ENCODE assay signal across 15 cellular contexts in the genomic region with DNA sequence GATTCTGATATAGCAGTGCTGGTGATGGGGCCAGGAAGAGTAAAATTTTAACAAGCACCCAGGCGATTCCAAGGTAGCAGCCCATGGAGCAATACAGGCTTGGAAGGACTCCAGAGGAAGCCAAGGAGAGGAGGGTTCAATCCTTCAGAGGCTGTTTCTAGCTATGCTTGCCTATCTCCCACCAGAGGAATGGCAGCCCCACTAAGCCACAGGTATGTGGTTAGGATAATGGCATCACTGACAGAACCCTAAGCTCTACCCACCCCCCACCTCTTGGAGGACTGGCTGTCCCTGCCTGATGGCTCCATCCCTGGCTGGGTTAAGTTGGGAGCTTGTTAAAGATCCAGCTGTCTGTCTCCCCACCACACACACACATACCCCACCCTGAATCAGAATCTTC. TPM values are rescaled to one million over a fixed set of nuclear protein-coding genes. Genes with fewer than 3 reads are reported as not detected.
DNase-seq lines count a peak whose midpoint lies in the region; ATAC-seq and TF ChIP-seq lines count a peak whose summit lies in the region.
"Had no signal": no experiment of that assay in that cellular context is flagged by ENCODE, and none has a peak within 500 bp of the region (broad histone marks: within the 10 kb centered on the region; RNA-seq: fewer than 3 reads in every experiment).

No MANE protein-coding gene starts in this region.

- H3K9me3 Mint-ChIP-seq in GM23338 = no peaks in the 10 kb centered on the region
- no peaks in the 10 kb centered on the region for H3K9me3 Mint-ChIP-seq in endodermal cell

- H3K27me3 Mint-ChIP-seq in GM23338 (ENCODE audit: insufficient read depth, low read depth, poor library complexity) = peaks cover 14% of the 10 kb centered on the region
- no peaks in the 10 kb centered on the region for H3K27me3 Mint-ChIP-seq in endodermal cell (ENCODE audit: insufficient read depth)
- H3K27me3 Mint-ChIP-seq: B cell had no signal

- H3K23ac ChIP-seq in neuronal stem cell (ENCODE audit: low read depth, low read length, poor library complexity) = no peak overlapping the region

- intact Hi-C loops in thyroid gland (cut with DNase I) = no loop called here

- H3K9me3 ChIP-seq in endodermal cell (ENCODE audit: control insufficient read depth, low read length) (no peaks in the 10 kb centered on the region), neuronal stem cell (replicated peaks in 1 of 2; ENCODE audit: control insufficient read depth in 2 of 2, insufficient read depth in 1 of 2, low read depth in 1 of 2, low read length in 2 of 2) (no peaks in the 10 kb centered on the region), thyroid gland (no peaks in the 10 kb centered on the region)
- H3K9me3 ChIP-seq: SK-N-SH had no signal

- H3K4me2 ChIP-seq in GM23338 (peak overlapping the region; percentile 36; the same call in 1 of the 2 replicates), neuronal stem cell (ENCODE audit: insufficient read depth, low read length, poor library complexity, severe bottlenecking) (no peak overlapping the region)
- H3K4me2 ChIP-seq: SK-N-SH had no signal

- H3K4me3 Mint-ChIP-seq in GM23338 = no peak overlapping the region
- no peak overlapping the region for H3K4me3 Mint-ChIP-seq in endodermal cell
- H3K4me3 Mint-ChIP-seq: B cell had no signal

- no peak for TF ChIP-seq CTCF in GM23338 (conservative IDR thresholded peaks at IDR 0.05; ENCODE audit: low read depth in 2 of 2)
- TF ChIP-seq CTCF in endodermal cell (conservative IDR thresholded peaks at IDR 0.05) = no peak
- TF ChIP-seq CTCF in thyroid gland (IDR thresholded peaks at IDR 0.05) = no peak

- H3F3A ChIP-seq in GM23338 (replicated peaks; ENCODE audit: low read depth) = peaks cover 21% of the 10 kb centered on the region; the same call in 1 of the 2 replicates

- H3K14ac ChIP-seq in neuronal stem cell (ENCODE audit: low read length) = no peak overlapping the region

- peaks cover 1% of the 10 kb centered on the region; the same call in 1 of the 2 replicates for H4K20me1 ChIP-seq in GM23338 (replicated peaks; ENCODE audit: insufficient read depth)

- DNase-seq in GM23338 (ENCODE audit: low spot score) (peak; percentile 21), NCI-H226 (peak; percentile 51), endodermal cell (peak; percentile 64), neuronal stem cell (ENCODE audit: low spot score) (no peak), thyroid gland (no peak), pons (ENCODE audit: low spot score) (no peak)
- DNase-seq: ACHN, MV-4-11, NCI-H1436 treated with DMSO at 0.1 percent for 48 hours, NCI-H2081 treated with DMSO at 0.1 percent for 48 hours, NCI-H526 treated with DMSO at 0.1 percent for 48 hours, SK-N-SH had no signal

- ATAC-seq in GM23338 = peak; percentile 6; the same call in 2 of the 3 replicates
- ATAC-seq in HG03159 (IDR thresholded peaks at IDR 0.05; ENCODE audit: unreplicated experiment) = no peak
- ATAC-seq: Right ventricle myocardium inferior had no signal

- H4K91ac ChIP-seq in neuronal stem cell (ENCODE audit: low read depth, low read length, poor library complexity) = no peak overlapping the region

- 93% methylated on average over 1 of the region's 1 CpG; no CpG with 5 or more reads in 1 of the 2 experiments for WGBS in endodermal cell (ENCODE audit: insufficient coverage in 1 of 2, insufficient read length in 1 of 2), 2 experiments
- WGBS in neuronal stem cell (ENCODE audit: extremely low coverage in 2 of 2, insufficient read length in 2 of 2, insufficient replicate concordance in 1 of 2), 2 donors = no CpG with 5 or more reads among the region's 1 CpG
- WGBS in thyroid gland, 2 donors = 83 to 84% methylated on average over 1 of the region's 1 CpG

- no peak overlapping the region for H2BK12ac ChIP-seq in neuronal stem cell (ENCODE audit: low read length)

- no peak overlapping the region for H2BK15ac ChIP-seq in neuronal stem cell (ENCODE audit: low read length)

- H3K27me3 ChIP-seq in GM23338 (ENCODE audit: insufficient read depth) = no peaks in the 10 kb centered on the region
- no peaks in the 10 kb centered on the region for H3K27me3 ChIP-seq in endodermal cell (ENCODE audit: control insufficient read depth, insufficient read depth, low read length, poor library complexity, severe bottlenecking)
- no peaks in the 10 kb centered on the region for H3K27me3 ChIP-seq in neuronal stem cell (ENCODE audit: control insufficient read depth in 3 of 3, insufficient read depth in 3 of 3, low read depth in 1 of 3, low read length in 3 of 3)
- H3K27me3 ChIP-seq in thyroid gland = no peaks in the 10 kb centered on the region

- H3K27ac Mint-ChIP-seq in GM23338 (no peak overlapping the region), endodermal cell (no peak overlapping the region)
- H3K27ac Mint-ChIP-seq: B cell had no signal

- H3K4me1 Mint-ChIP-seq in GM23338 (peaks cover 28% of the 10 kb centered on the region), endodermal cell (peaks cover 9% of the 10 kb centered on the region)

- no peak overlapping the region for H3K4me3 ChIP-seq in GM23338
- no peak overlapping the region for H3K4me3 ChIP-seq in endodermal cell (ENCODE audit: low read length)
- H3K4me3 ChIP-seq in neuronal stem cell (ENCODE audit: low read length in 2 of 2) = no peak overlapping the region
- H3K4me3 ChIP-seq in thyroid gland (replicated peaks in 1 of 3) = no peak overlapping the region

- H2AK5ac ChIP-seq in neuronal stem cell (ENCODE audit: low read depth, low read length) = no peak overlapping the region

- no peak overlapping the region for H3K4ac ChIP-seq in neuronal stem cell (ENCODE audit: low read length)

- H3K9ac ChIP-seq in endodermal cell (ENCODE audit: extremely low read depth, low read length, poor library complexity, severe bottlenecking) (no peak overlapping the region), neuronal stem cell (ENCODE audit: low read depth, low read length, poor library complexity) (peak overlapping the region; percentile 14)
- H3K9ac ChIP-seq: SK-N-SH had no signal

- no peak overlapping the region for H2AFZ ChIP-seq in GM23338
- H2AFZ ChIP-seq in neuronal stem cell (ENCODE audit: low read length) = no peak overlapping the region

- H3K36me3 ChIP-seq in GM23338 (ENCODE audit: insufficient read depth) (peaks cover 16% of the 10 kb centered on the region), endodermal cell (ENCODE audit: control insufficient read depth, insufficient read depth, low read length) (peaks cover 28% of the 10 kb centered on the region), neuronal stem cell (replicated peaks in 1 of 2; ENCODE audit: control insufficient read depth in 2 of 2, insufficient read depth in 2 of 2, low read length in 2 of 2) (peaks cover 9 to 23% of the 10 kb centered on the region in 2 donors), thyroid gland (peaks cover 14 to 26% of the 10 kb centered on the region in 2 donors)

- H4K8ac ChIP-seq in neuronal stem cell (ENCODE audit: low read depth, low read length) = no peak overlapping the region

- H3K79me2 ChIP-seq in GM23338 (replicated peaks; ENCODE audit: insufficient read depth) = no peaks in the 10 kb centered on the region

- no peak overlapping the region for H2BK5ac ChIP-seq in neuronal stem cell (ENCODE audit: low read length)

- H3K36me3 Mint-ChIP-seq in GM23338 (ENCODE audit: low read depth) (peaks cover 27% of the 10 kb centered on the region), endodermal cell (ENCODE audit: low read depth) (peaks cover 24% of the 10 kb centered on the region)

- no peak for TF ChIP-seq POLR2A in thyroid gland (IDR thresholded peaks at IDR 0.05)

- H2BK120ac ChIP-seq in neuronal stem cell (ENCODE audit: low read depth, low read length) = no peak overlapping the region

- no peak overlapping the region for H3K18ac ChIP-seq in neuronal stem cell (ENCODE audit: low read length)

- H3K27ac ChIP-seq in GM23338 (ENCODE audit: low read depth) (peak overlapping the region; percentile 86; the same call in 1 of the 2 replicates), endodermal cell (ENCODE audit: low read depth, low read length) (no peak overlapping the region), neuronal stem cell (replicated peaks; ENCODE audit: low read length) (no peak overlapping the region), thyroid gland (no peak overlapping the region)

- H3K4me1 ChIP-seq in GM23338 (ENCODE audit: insufficient read depth) (peaks cover 30% of the 10 kb centered on the region), endodermal cell (ENCODE audit: control insufficient read depth, insufficient read depth, low read length) (no peaks in the 10 kb centered on the region), neuronal stem cell (ENCODE audit: control insufficient read depth in 2 of 2, insufficient read depth in 1 of 2, low read depth in 1 of 2, low read length in 2 of 2) (peaks cover 0 to 13% of the 10 kb centered on the region in 2 donors), thyroid gland (peaks cover 10 to 12% of the 10 kb centered on the region in 2 donors)

- no peaks in the 10 kb centered on the region for H3K9me2 ChIP-seq in GM23338 (ENCODE audit: insufficient read depth)
- H3K9me2 ChIP-seq: SK-N-SH had no signal

- no peaks in the 10 kb centered on the region for H3K79me1 ChIP-seq in neuronal stem cell (ENCODE audit: low read depth, low read length)

TF ChIP-seq in GM23338, 12 proteins besides CTCF, POLR2A, EP300 and RAD21:
- TF ChIP-seq STAT1 (IDR thresholded peaks at IDR 0.05; ENCODE audit: unreplicated experiment) (no peak), EZH2 (IDR thresholded peaks at IDR 0.05; ENCODE audit: low read depth, unreplicated experiment) (no peak)

RNA-seq across cellular contexts. Expression of gene PTAFR, which starts 19.3 kb away (rescaled TPM):
- total RNA-seq in GM23338 (2014; rRNA removed; shearing (Covaris generic)) = 0.27 and 0.76 TPM in 2 replicates
- 0.29 and 0.49 TPM in 2 replicates for polyA plus RNA-seq in GM23338 (2016; fragmentation: Nextera tagmentation; extraction: Ambion mirVana)
- total RNA-seq in endodermal cell (under 1 TPM; 0.58 to 0.77 TPM), thyroid gland (1 to 10 TPM; 1.4 to 2.0 (median 1.6) TPM)
- 0.14 TPM for polyA plus RNA-seq in endodermal cell (2013, experiment 1 of 2)
- polyA plus RNA-seq in endodermal cell (2013, experiment 2 of 2) = 0.17 TPM
- polyA plus RNA-seq in neuronal stem cell (2013, experiment 1 of 2) = 0.04 TPM
- polyA plus RNA-seq in neuronal stem cell (2013, experiment 2 of 2) = 0.03 TPM

RNA-seq across cellular contexts. Expression of gene DNAJC8, which starts 37.0 kb away (rescaled TPM):
- 67.3 and 71.0 TPM in 2 replicates for total RNA-seq in GM23338 (2014; rRNA removed; shearing (Covaris generic))
- polyA plus RNA-seq in GM23338 (2016; fragmentation: Nextera tagmentation; extraction: Ambion mirVana) = 208 and 210 TPM in 2 replicates
- total RNA-seq in endodermal cell (100 to 1,000 TPM; 122 to 144 TPM), thyroid gland (10 to 100 TPM; 59.5 to 76.7 (median 62.5) TPM)
- 137 TPM for polyA plus RNA-seq in endodermal cell (2013, experiment 1 of 2)
- polyA plus RNA-seq in endodermal cell (2013, experiment 2 of 2) = 131 TPM
- 158 TPM for polyA plus RNA-seq in neuronal stem cell (2013, experiment 1 of 2)
- polyA plus RNA-seq in neuronal stem cell (2013, experiment 2 of 2) = 155 TPM

RNA-seq across cellular contexts. Expression of gene ATP5IF1, which starts 40.1 kb away (rescaled TPM):
- 230 and 282 TPM in 2 replicates for total RNA-seq in GM23338 (2014; rRNA removed; shearing (Covaris generic))
- polyA plus RNA-seq in GM23338 (2016; fragmentation: Nextera tagmentation; extraction: Ambion mirVana) = 1,325 and 1,405 TPM in 2 replicates
- total RNA-seq in endodermal cell (100 to 1,000 TPM; 182 to 222 TPM), thyroid gland (100 to 1,000 TPM in 3 of 4 donors, 10 to 100 TPM in 1; 75.6 to 307 (median 236) TPM)
- polyA plus RNA-seq in endodermal cell (2013, experiment 1 of 2) = 263 TPM
- 265 TPM for polyA plus RNA-seq in endodermal cell (2013, experiment 2 of 2)
- polyA plus RNA-seq in neuronal stem cell (2013, experiment 1 of 2) = 448 TPM
- polyA plus RNA-seq in neuronal stem cell (2013, experiment 2 of 2) = 456 TPM

Comparison
In these comparisons a context has a peak if more than half of its experiments do, and no peak if none do; other contexts are left out.
1. DNase-seq: peak in GM23338 (single experiment), NCI-H226 (single experiment) and endodermal cell (single experiment); none in neuronal stem cell (single experiment), thyroid gland (0 of 2) and pons (single experiment).